ENCODE assay signal across 8 cellular contexts in genomic region chr2:222655748-222656543, GRCh38. TPM values are rescaled to one million over a fixed set of nuclear protein-coding genes. Genes with fewer than 3 reads are reported as not detected.
A peak's percentile ranks its signal among the peaks of the same experiment; 100 is the strongest.
DNase-seq lines count a peak whose midpoint lies in the region; ATAC-seq and TF ChIP-seq lines count a peak whose summit lies in the region.

FARSB (minus strand) TSS chr2:222656092; CDS start chr2:222656073, 19 bp downstream.

- H3K27ac ChIP-seq in C4-2B (peak within 1 kb of the TSS; percentile 89), liver (ENCODE audit: low read depth in 1 of 2, low read length in 2 of 2) (peak within 1 kb of the TSS; percentile 92 to 95)

- ATAC-seq in GM19395 (IDR thresholded peaks at IDR 0.05; ENCODE audit: unreplicated experiment) (peak; percentile 93), HG03565 (IDR thresholded peaks at IDR 0.05; ENCODE audit: unreplicated experiment) (peak; percentile 90)

- TF ChIP-seq CTCF in C4-2B (conservative IDR thresholded peaks at IDR 0.05) = no peak
- no peak for TF ChIP-seq CTCF in liver (IDR thresholded peaks at IDR 0.05; ENCODE audit: low read depth, low read length, missing input control)

- peak within 1 kb of the TSS; percentile 72 to 100 (median 96) for H3K4me3 ChIP-seq in liver (ENCODE audit: low read depth in 1 of 3, low read length in 3 of 3)

- no peak for TF ChIP-seq RAD21 in liver (IDR thresholded peaks at IDR 0.05)

- H3K9me3 ChIP-seq in liver (ENCODE audit: control insufficient read depth in 4 of 4, low read length in 3 of 4) = no peaks in the 10 kb centered on the region

- no peaks in the 10 kb centered on the region for H3K36me3 ChIP-seq in liver (ENCODE audit: control insufficient read depth in 4 of 4, insufficient read depth in 3 of 4, low read depth in 1 of 4, low read length in 3 of 4)

- WGBS in liver = under 1% methylated on average over 50 of the region's 50 CpGs

- H3K4me1 ChIP-seq in liver (ENCODE audit: control insufficient read depth in 4 of 4, insufficient read depth in 4 of 4, low read length in 3 of 4) = peaks cover 6 to 27% (median 10%) of the 10 kb centered on the region in 4 donors

- peak within 1 kb of the TSS; percentile 90 to 97 for H3K9ac ChIP-seq in liver (ENCODE audit: low read depth in 1 of 2, low read length in 2 of 2)

- no peaks in the 10 kb centered on the region for H3K27me3 ChIP-seq in liver (ENCODE audit: control insufficient read depth in 4 of 4, insufficient read depth in 4 of 4, low read length in 3 of 4)

- peak; percentile 92 for DNase-seq in NCI-H774 (lab: John Stamatoyannopoulos, UW)
- DNase-seq in activated CD4-positive, alpha-beta T cell treated with anti-CD3 and anti-CD28 coated beads, Interleukin-2, amount 50 U/mL, for 4 hours = peak; percentile 90 to 92
- DNase-seq in dermis blood vessel endothelial cell = peak; percentile 98
- peak; percentile 94 for DNase-seq in stimulated activated CD4-positive, alpha-beta T cell treated with anti-CD3 and anti-CD28 coated beads, Interleukin-4, amount 100 ng/mL, for 24 hours

TF ChIP-seq in liver, 16 proteins besides CTCF, POLR2A, EP300 and RAD21:
- peak; percentile 78 for TF ChIP-seq SP1 (IDR thresholded peaks at IDR 0.05)
- TF ChIP-seq RXRA (IDR thresholded peaks at IDR 0.05) = no peak
- peak; percentile 9 to 15 for TF ChIP-seq HNF4A (conservative IDR thresholded peaks at IDR 0.05)
- peak in 1 of 2 donors; percentile 15 for TF ChIP-seq JUND (IDR thresholded peaks at IDR 0.05)
- TF ChIP-seq NR2F2 (IDR thresholded peaks at IDR 0.05) = peak; percentile 24
- TF ChIP-seq HNF4G (IDR thresholded peaks at IDR 0.05) = no peak
- TF ChIP-seq TAF1 (conservative IDR thresholded peaks at IDR 0.05) = no peak
- TF ChIP-seq ATF3 (IDR thresholded peaks at IDR 0.05) = no peak
- peak in 1 of 2 donors; percentile 25 for TF ChIP-seq GABPA (IDR thresholded peaks at IDR 0.05 in 1 of 2, conservative IDR thresholded peaks at IDR 0.05 in 1 of 2)
- TF ChIP-seq YY1 (IDR thresholded peaks at IDR 0.05) = peak; percentile 77
- peak; percentile 86 for TF ChIP-seq MAX (IDR thresholded peaks at IDR 0.05)
- TF ChIP-seq EGR1 (IDR thresholded peaks at IDR 0.05; ENCODE audit: low read depth in 2 of 2) = peak in 1 of 2 donors; percentile 48
- no peak for TF ChIP-seq FOXA1 (IDR thresholded peaks at IDR 0.05)
- no peak for TF ChIP-seq FOXA2 (IDR thresholded peaks at IDR 0.05)
- no peak for TF ChIP-seq REST (IDR thresholded peaks at IDR 0.05)
- peak; percentile 63 for TF ChIP-seq ZBTB33 (IDR thresholded peaks at IDR 0.05)

RNA-seq across cellular contexts. Expression of gene FARSB, which starts in this region (rescaled TPM):
- total RNA-seq in dermis blood vessel endothelial cell (5.4 and 14.1 TPM in 2 replicates), liver (1 to 10 TPM; 5.5 to 9.7 TPM)
- 1 to 10 TPM; 8.7 to 9.2 TPM for polyA plus RNA-seq in liver

Comparison
In these comparisons a context has a peak if more than half of its experiments do, and no peak if none do; other contexts are left out.
1. Peak in every context shown above with its lines: DNase-seq, ATAC-seq, H3K4me3 ChIP-seq and H3K27ac ChIP-seq.